ENCODE assay signal across 23 cellular contexts in genomic region chr5:113070901-113071300, GRCh38.
"Had no signal": no experiment of that assay in that cellular context is flagged by ENCODE, and none has a peak within 500 bp of the region (broad histone marks: within the 10 kb centered on the region; RNA-seq: fewer than 3 reads in every experiment).

No MANE protein-coding gene starts in this region.

- DNase-seq: cortex of kidney; dorsolateral prefrontal cortex; effector CD8-positive, alpha-beta T cell; gastrocnemius medialis; kidney glomerular epithelial cell; mammary epithelial cell; mucosa of descending colon; naive thymus-derived CD8-positive, alpha-beta T cell; posterior cingulate gyrus; stimulated activated CD4-positive, alpha-beta T cell treated with anti-CD3 and anti-CD28 coated beads, Interleukin-2, amount 100 ng/mL, for 24 hours; stimulated activated CD4-positive, alpha-beta T cell treated with anti-CD3 and anti-CD28 coated beads, Interleukin-4, amount 100 ng/mL, for 4 hours; stimulated activated naive B cell treated with anti-CD40 and anti-IgM and Interleukin-4, amounts not matched to agents 10 μg/mL and 1 μg/mL and 100 μg/mL, for 72 hours; stimulated activated naive CD8-positive, alpha-beta T cell treated with anti-CD3 and anti-CD28 coated beads, Interleukin-15, amount 100 ng/mL, for 72 hours; testis; upper lobe of right lung had no signal

- H3K4me3 Mint-ChIP-seq: naive thymus-derived CD8-positive, alpha-beta T cell; stimulated activated naive B cell treated with anti-CD40 and anti-IgM and Interleukin-4, amounts not matched to agents 10 μg/mL and 1 μg/mL and 100 μg/mL, for 72 hours; stimulated activated naive CD8-positive, alpha-beta T cell treated with anti-CD3 and anti-CD28 coated beads, Interleukin-15, amount 100 ng/mL, for 72 hours had no signal

- H3K4me3 ChIP-seq: dorsolateral prefrontal cortex, esophagus muscularis mucosa, gastrocnemius medialis, mucosa of descending colon, testis, tibial nerve, upper lobe of right lung, vagina had no signal

- H3K27ac ChIP-seq: dorsolateral prefrontal cortex, epithelial cell of prostate, esophagus muscularis mucosa, gastrocnemius medialis, neutrophil, testis, tibial nerve, upper lobe of right lung, vagina had no signal

- ATAC-seq: gastrocnemius medialis; mucosa of descending colon; naive thymus-derived CD8-positive, alpha-beta T cell; sciatic nerve; stimulated activated naive B cell treated with anti-CD40 and anti-IgM and Interleukin-4, amounts not matched to agents 10 μg/mL and 1 μg/mL and 100 μg/mL, for 72 hours; stimulated activated naive CD8-positive, alpha-beta T cell treated with anti-CD3 and anti-CD28 coated beads, Interleukin-15, amount 100 ng/mL, for 72 hours; upper lobe of right lung had no signal

- FAIRE-seq: endometrium, islet of Langerhans had no signal

- H3K27ac Mint-ChIP-seq: stimulated activated naive B cell treated with anti-CD40 and anti-IgM and Interleukin-4, amounts not matched to agents 10 μg/mL and 1 μg/mL and 100 μg/mL, for 72 hours; stimulated activated naive CD8-positive, alpha-beta T cell treated with anti-CD3 and anti-CD28 coated beads, Interleukin-15, amount 100 ng/mL, for 72 hours had no signal

- H3K4me1 ChIP-seq: esophagus muscularis mucosa, gastrocnemius medialis, testis, tibial nerve, upper lobe of right lung, vagina had no signal

- H3K27me3 ChIP-seq: dorsolateral prefrontal cortex, esophagus muscularis mucosa, gastrocnemius medialis, neutrophil, testis, tibial nerve, upper lobe of right lung, vagina had no signal

- H3K36me3 Mint-ChIP-seq: stimulated activated naive B cell treated with anti-CD40 and anti-IgM and Interleukin-4, amounts not matched to agents 10 μg/mL and 1 μg/mL and 100 μg/mL, for 72 hours had no signal

- H3K36me3 ChIP-seq: neutrophil, upper lobe of right lung had no signal

- H3K27me3 Mint-ChIP-seq: stimulated activated naive CD8-positive, alpha-beta T cell treated with anti-CD3 and anti-CD28 coated beads, Interleukin-15, amount 100 ng/mL, for 72 hours had no signal

- H3K9me3 ChIP-seq: esophagus muscularis mucosa, gastrocnemius medialis, mucosa of descending colon, neutrophil, testis, tibial nerve, upper lobe of right lung, vagina had no signal
